ENCODE assay signal across 23 cellular contexts in genomic region chr7:103048833-103049232, GRCh38. TPM values are rescaled to one million over a fixed set of nuclear protein-coding genes. Genes with fewer than 3 reads are reported as not detected.
DNase-seq lines count a peak whose midpoint lies in the region; ATAC-seq, FAIRE-seq and TF ChIP-seq lines count a peak whose summit lies in the region.
"Had no signal": no experiment of that assay in that cellular context is flagged by ENCODE, and none has a peak within 500 bp of the region (broad histone marks: within the 10 kb centered on the region; RNA-seq: fewer than 3 reads in every experiment).

No MANE protein-coding gene starts in this region.

- FAIRE-seq in A549 (lab: Jason Lieb, UNC) = no peak
- FAIRE-seq: H1, HTR-8/SVneo, keratinocyte had no signal

- ATAC-seq in A549 (no peak), HG02870 (IDR thresholded peaks at IDR 0.05; ENCODE audit: unreplicated experiment) (no peak)
- no peak for ATAC-seq in activated CD8-positive, alpha-beta T cell treated with anti-CD3 and anti-CD28 coated beads, Interleukin-2, amount 10 ng/mL, durations not matched to agents 7 days and 5 days
- ATAC-seq: activated CD8-positive, alpha-beta T cell treated with anti-CD3 and anti-CD28 coated beads for 36 hours; gastrocnemius medialis; upper lobe of right lung had no signal

- DNase-seq in A549 (ENCODE audit: low read depth in 1 of 2, low spot score in 1 of 2) = peak in 1 of 2 experiments; percentile 50
- DNase-seq in EL = peak; percentile 3
- peak; percentile 25 for DNase-seq in NCI-H226
- peak; percentile 24 for DNase-seq in dermis blood vessel endothelial cell
- no peak for DNase-seq in NCI-H1092 (lab: John Stamatoyannopoulos, UW)
- DNase-seq in activated CD8-positive, alpha-beta T cell treated with anti-CD3 and anti-CD28 coated beads, Interleukin-2, amount 10 ng/mL, durations not matched to agents 7 days and 5 days = no peak
- DNase-seq in vagina (ENCODE audit: extremely low spot score in 2 of 2) = no peak
- DNase-seq: activated CD8-positive, alpha-beta T cell treated with anti-CD3 and anti-CD28 coated beads for 36 hours; activated naive CD4-positive, alpha-beta T cell treated with anti-CD3 and anti-CD28 coated beads for 36 hours; activated T-cell treated with anti-CD3 and anti-CD28 coated beads, Interleukin-2, amount 50 U/mL, for 24 hours; aorta; COR-L47; gastrocnemius medialis; hypothalamus; NCI-H1694 treated with DMSO at 0.1 percent for 48 hours; NCI-H446 treated with DMSO at 0.1 percent for 48 hours; stimulated activated CD8-positive, alpha-beta memory T cell treated with anti-CD3 and anti-CD28 coated beads, Interleukin-4, amount 100 ng/mL, for 48 hours; upper lobe of right lung had no signal

- no peak overlapping the region for H3K4me3 ChIP-seq in A549
- no peak overlapping the region for H3K4me3 ChIP-seq in vagina
- H3K4me3 ChIP-seq: gastrocnemius medialis, right atrium auricular region, upper lobe of right lung had no signal

- TF ChIP-seq EP300 in A549 (IDR thresholded peaks at IDR 0.05) = no peak

- H3K9me3 ChIP-seq in A549 (peaks cover 25% of the 10 kb centered on the region), vagina (no peaks in the 10 kb centered on the region)
- H3K9me3 ChIP-seq: gastrocnemius medialis, upper lobe of right lung had no signal

- H3K27ac ChIP-seq in A549 (no peak overlapping the region), vagina (no peak overlapping the region)
- H3K27ac ChIP-seq: gastrocnemius medialis, right atrium auricular region, upper lobe of right lung had no signal

- CTCF ChIA-PET in A549 (lab: Yijun Ruan, JAX) = interaction anchor here (4.3 kb wide), 1 partner anchor 13 kb away, joined by 33 read pairs; no protein-coding TSS in a partner anchor
- CTCF ChIA-PET in activated CD8-positive, alpha-beta T cell treated with anti-CD3 and anti-CD28 coated beads, Interleukin-2, amount 10 ng/mL, durations not matched to agents 7 days and 5 days (lab: Charles Lee) = no interaction called here

- intact Hi-C loops in vagina (cut with DNase I) = no loop called here

- TF ChIP-seq CTCF in A549 (IDR thresholded peaks at IDR 0.05) (no peak), vagina (IDR thresholded peaks at IDR 0.05) (no peak)

- H3K36me3 ChIP-seq in vagina = no peaks in the 10 kb centered on the region
- H3K36me3 ChIP-seq: gastrocnemius medialis, right atrium auricular region, upper lobe of right lung had no signal

- H3K4me3 Mint-ChIP-seq in activated CD8-positive, alpha-beta T cell treated with anti-CD3 and anti-CD28 coated beads, Interleukin-2, amount 10 ng/mL, durations not matched to agents 7 days and 5 days = no peak overlapping the region
- H3K4me3 Mint-ChIP-seq: activated CD8-positive, alpha-beta T cell treated with anti-CD3 and anti-CD28 coated beads for 36 hours; activated naive CD4-positive, alpha-beta T cell treated with anti-CD3 and anti-CD28 coated beads for 36 hours; activated T-cell treated with anti-CD3 and anti-CD28 coated beads, Interleukin-2, amount 50 U/mL, for 24 hours had no signal

- no peak overlapping the region for H3K27ac Mint-ChIP-seq in activated CD8-positive, alpha-beta T cell treated with anti-CD3 and anti-CD28 coated beads, Interleukin-2, amount 10 ng/mL, durations not matched to agents 7 days and 5 days
- H3K27ac Mint-ChIP-seq: activated CD8-positive, alpha-beta T cell treated with anti-CD3 and anti-CD28 coated beads for 36 hours; activated naive CD4-positive, alpha-beta T cell treated with anti-CD3 and anti-CD28 coated beads for 36 hours; activated T-cell treated with anti-CD3 and anti-CD28 coated beads, Interleukin-2, amount 50 U/mL, for 24 hours had no signal

- no peak overlapping the region for H3K4me2 ChIP-seq in A549

- 37% methylated on average over 2 of the region's 2 CpGs for WGBS in A549 (ENCODE audit: missing lambda C conversion rate)

- peaks cover 4% of the 10 kb centered on the region for H3K36me3 Mint-ChIP-seq in activated CD8-positive, alpha-beta T cell treated with anti-CD3 and anti-CD28 coated beads, Interleukin-2, amount 10 ng/mL, durations not matched to agents 7 days and 5 days (ENCODE audit: low read depth)

- TF ChIP-seq RAD21 in A549 (conservative IDR thresholded peaks at IDR 0.05 in 1 of 2, IDR thresholded peaks at IDR 0.05 in 1 of 2) = no peak

- no peaks in the 10 kb centered on the region for H3K27me3 Mint-ChIP-seq in activated CD8-positive, alpha-beta T cell treated with anti-CD3 and anti-CD28 coated beads, Interleukin-2, amount 10 ng/mL, durations not matched to agents 7 days and 5 days (ENCODE audit: low read depth)
- H3K27me3 Mint-ChIP-seq: activated CD8-positive, alpha-beta T cell treated with anti-CD3 and anti-CD28 coated beads for 36 hours; activated T-cell treated with anti-CD3 and anti-CD28 coated beads, Interleukin-2, amount 50 U/mL, for 24 hours had no signal

- H3K9me3 Mint-ChIP-seq in activated CD8-positive, alpha-beta T cell treated with anti-CD3 and anti-CD28 coated beads, Interleukin-2, amount 10 ng/mL, durations not matched to agents 7 days and 5 days (ENCODE audit: insufficient read depth) = peaks cover 10% of the 10 kb centered on the region
- H3K9me3 Mint-ChIP-seq: activated T-cell treated with anti-CD3 and anti-CD28 coated beads, Interleukin-2, amount 50 U/mL, for 24 hours had no signal

- H3K27me3 ChIP-seq in vagina = no peaks in the 10 kb centered on the region
- H3K27me3 ChIP-seq: gastrocnemius medialis, right atrium auricular region, upper lobe of right lung had no signal

- TF ChIP-seq POLR2A in A549 (IDR thresholded peaks at IDR 0.05; ENCODE audit: low read length) (no peak), vagina (IDR thresholded peaks at IDR 0.05) (no peak)

- POLR2A ChIA-PET in A549 (lab: Yijun Ruan, JAX) = no interaction called here
- POLR2A ChIA-PET in activated CD8-positive, alpha-beta T cell treated with anti-CD3 and anti-CD28 coated beads, Interleukin-2, amount 10 ng/mL, durations not matched to agents 7 days and 5 days (lab: Charles Lee) = no interaction called here

- H3K4me1 ChIP-seq in A549 (no peaks in the 10 kb centered on the region), vagina (no peaks in the 10 kb centered on the region)
- H3K4me1 ChIP-seq: gastrocnemius medialis, right atrium auricular region, upper lobe of right lung had no signal

- no peaks in the 10 kb centered on the region for H3K4me1 Mint-ChIP-seq in activated CD8-positive, alpha-beta T cell treated with anti-CD3 and anti-CD28 coated beads, Interleukin-2, amount 10 ng/mL, durations not matched to agents 7 days and 5 days (ENCODE audit: low read depth)

TF ChIP-seq in A549, 52 proteins besides CTCF, POLR2A, EP300 and RAD21:
- peak; percentile 94 for TF ChIP-seq ZFP36 (IDR thresholded peaks at IDR 0.05; ENCODE audit: borderline replicate concordance, partially characterized antibody)
- no peak for TF ChIP-seq KDM1A (IDR thresholded peaks at IDR 0.05; ENCODE audit: low read depth)
- no peak for TF ChIP-seq HOXB13 (CRISPR knock-in tag; IDR thresholded peaks at IDR 0.05; ENCODE audit: low read depth)

RNA-seq across cellular contexts. Expression of gene FBXL13, which starts 25.8 kb away (rescaled TPM):
- 0.70 and 0.78 TPM in 2 replicates for polyA plus RNA-seq in A549 (2011; rRNA removed)
- 0.06 and 0.09 TPM in 2 replicates for polyA plus RNA-seq in A549 (2012; cell fraction: cytosol; rRNA removed)
- 0.06 and 0.20 TPM in 2 replicates for polyA plus RNA-seq in A549 (2012; cell fraction: nucleus; rRNA removed)
- 0.45 to 0.62 TPM (median 0.49 TPM) in 3 replicates for polyA plus RNA-seq in A549 (2017; fragmentation: RNase III; extraction: RNeasy Plus Mini Kit Qiagen cat#74134 plus additional on column Dnase treatment)
- 1.3 and 1.6 TPM in 2 replicates for polyA minus RNA-seq in A549 (2011; rRNA and poly(A)+ RNA removed)
- 0.60 and 0.85 TPM in 2 replicates for total RNA-seq in dermis blood vessel endothelial cell
- under 1 TPM; 0.13 to 0.34 TPM for total RNA-seq in activated CD8-positive, alpha-beta T cell treated with anti-CD3 and anti-CD28 coated beads, Interleukin-2, amount 10 ng/mL, durations not matched to agents 7 days and 5 days
- total RNA-seq in vagina = 0.98 TPM

RNA-seq across cellular contexts. Expression of gene ARMC10, which starts 26.1 kb away (rescaled TPM):
- 61.9 and 63.2 TPM in 2 replicates for polyA plus RNA-seq in A549 (2011; rRNA removed)
- 15.7 and 16.7 TPM in 2 replicates for polyA plus RNA-seq in A549 (2012; cell fraction: cytosol; rRNA removed)
- polyA plus RNA-seq in A549 (2012; cell fraction: nucleus; rRNA removed) = 5.9 and 7.8 TPM in 2 replicates
- 35.2 to 39.8 TPM (median 36.6 TPM) in 3 replicates for polyA plus RNA-seq in A549 (2017; fragmentation: RNase III; extraction: RNeasy Plus Mini Kit Qiagen cat#74134 plus additional on column Dnase treatment)
- polyA minus RNA-seq in A549 (2011; rRNA and poly(A)+ RNA removed) = 14.2 and 17.5 TPM in 2 replicates
- total RNA-seq in dermis blood vessel endothelial cell = 29.7 and 36.8 TPM in 2 replicates
- 10 to 100 TPM; 33.2 to 35.7 TPM for total RNA-seq in activated CD8-positive, alpha-beta T cell treated with anti-CD3 and anti-CD28 coated beads, Interleukin-2, amount 10 ng/mL, durations not matched to agents 7 days and 5 days
- 36.6 TPM for total RNA-seq in vagina

Comparison
In these comparisons a context has a peak if more than half of its experiments do, and no peak if none do; other contexts are left out.
1. DNase-seq: peak in EL (single experiment), NCI-H226 (single experiment) and dermis blood vessel endothelial cell (single experiment); none in NCI-H1092 (single experiment), activated CD8-positive, alpha-beta T cell treated with anti-CD3 and anti-CD28 coated beads, Interleukin-2, amount 10 ng/mL, durations not matched to agents 7 days and 5 days (single experiment) and vagina (0 of 2).